ENCODE assay signal across 18 cellular contexts in the genomic region with DNA sequence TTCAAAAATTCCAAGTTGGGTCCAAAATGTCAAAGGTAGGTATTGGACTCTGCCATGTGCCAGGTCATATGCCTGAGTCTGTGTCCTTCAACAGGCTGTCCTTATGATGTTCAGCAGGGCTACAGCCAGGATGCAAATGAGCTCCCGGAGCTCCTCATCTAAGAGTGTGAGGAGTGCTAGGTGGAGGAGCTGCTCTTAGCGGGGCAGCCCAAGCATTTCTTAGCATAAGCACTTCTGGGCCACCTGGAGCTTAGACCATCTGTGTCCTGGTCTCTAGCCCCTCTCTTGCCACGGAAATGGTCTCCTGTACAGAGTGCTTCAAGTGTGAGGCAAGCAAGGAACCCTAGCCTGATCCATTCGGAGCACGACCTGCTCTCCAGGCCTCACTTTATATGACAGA.
DNase-seq lines count a peak whose midpoint lies in the region; ATAC-seq and TF ChIP-seq lines count a peak whose summit lies in the region.
"Had no signal": no experiment of that assay in that cellular context is flagged by ENCODE, and none has a peak within 500 bp of the region (broad histone marks: within the 10 kb centered on the region; RNA-seq: fewer than 3 reads in every experiment).

No MANE protein-coding gene starts in this region.

- no peak for TF ChIP-seq CTCF in right atrium auricular region (IDR thresholded peaks at IDR 0.05)
- TF ChIP-seq CTCF in VCaP (conservative IDR thresholded peaks at IDR 0.05): no peak

- no peaks in the 10 kb centered on the region for H3K36me3 ChIP-seq in right atrium auricular region

- H3K27ac ChIP-seq in right atrium auricular region (no peak overlapping the region), VCaP (peak overlapping the region; percentile 68)
- H3K27ac ChIP-seq: RWPE1, SK-N-MC had no signal

- intact Hi-C loops in cardiac septum (cut with DNase I): no loop called here

- H3K9me3 ChIP-seq in right atrium auricular region: no peaks in the 10 kb centered on the region

- H3K4me1 ChIP-seq in right atrium auricular region: no peaks in the 10 kb centered on the region

- H3K4me3 ChIP-seq in right atrium auricular region: no peak overlapping the region
- H3K4me3 ChIP-seq: SK-N-MC had no signal

- ATAC-seq in HG03039 (IDR thresholded peaks at IDR 0.05; ENCODE audit: unreplicated experiment) (no peak), GM18517 (IDR thresholded peaks at IDR 0.05; ENCODE audit: unreplicated experiment) (no peak)

- DNase-seq in cardiac septum (ENCODE audit: low spot score) (peak; percentile 35), right atrium auricular region (ENCODE audit: low spot score) (no peak), islet precursor cell (peak; percentile 7), dedifferentiated amniotic fluid mesenchymal stem cell (ENCODE audit: extremely low spot score) (no peak)
- DNase-seq: CD4-positive, CD25-positive, alpha-beta regulatory T cell; COR-L47; DND-41; KBM-7; NCI-H1436; NCI-H187 treated with DMSO at 0.1 percent for 48 hours; NCI-H2107; NK-92 treated with Interleukin-12 subunit alpha and Interleukin-12 subunit beta, amount 100 ng/mL, for 24 hours; SHP77 treated with DMSO at 0.1 percent for 48 hours had no signal

- no peaks in the 10 kb centered on the region for H3K27me3 ChIP-seq in right atrium auricular region

Comparison
In these comparisons a context has a peak if more than half of its experiments do, and no peak if none do; other contexts are left out.
1. DNase-seq: peak in cardiac septum (single experiment) and islet precursor cell (single experiment); none in right atrium auricular region (single experiment) and dedifferentiated amniotic fluid mesenchymal stem cell (single experiment).